25 cellular contexts compared by ENCODE assay signal in genomic region chr12:80260269-80260668, GRCh38.
DNase-seq lines count a peak whose midpoint lies in the region; ATAC-seq, FAIRE-seq and TF ChIP-seq lines count a peak whose summit lies in the region.
"Had no signal": no experiment of that assay in that cellular context is flagged by ENCODE, and none has a peak within 500 bp of the region (broad histone marks: within the 10 kb centered on the region; RNA-seq: fewer than 3 reads in every experiment).

No MANE protein-coding gene starts in this region.

- H3K4ac ChIP-seq in mesendoderm (ENCODE audit: low read depth, low read length) = no peak overlapping the region

- H4K8ac ChIP-seq in mesendoderm (ENCODE audit: low read depth, low read length) = no peak overlapping the region

- H4K5ac ChIP-seq in mesendoderm (ENCODE audit: low read length) = no peak overlapping the region

- no peak overlapping the region for H2BK120ac ChIP-seq in mesendoderm (ENCODE audit: low read depth, low read length)

- no peak overlapping the region for H3K56ac ChIP-seq in mesendoderm (ENCODE audit: low read length)

- no peak overlapping the region for H3K9ac ChIP-seq in mesendoderm (ENCODE audit: low read length)
- H3K9ac ChIP-seq: BLaER1 had no signal

- H3K27ac ChIP-seq in cardiac muscle cell (peak overlapping the region; percentile 86), mesendoderm (ENCODE audit: low read depth, low read length) (no peak overlapping the region)
- H3K27ac ChIP-seq: BLaER1 had no signal

- no peak for FAIRE-seq in frontal cortex (lab: Jason Lieb, UNC)
- FAIRE-seq: A204.1, GM12878, GM12892, GM18507, GM19239 had no signal

- H3K36me3 ChIP-seq in cardiac muscle cell = peaks cover 4% of the 10 kb centered on the region
- no peaks in the 10 kb centered on the region for H3K36me3 ChIP-seq in mesendoderm (ENCODE audit: control insufficient read depth, insufficient read depth, low read length)
- H3K36me3 ChIP-seq: BE2C, BLaER1 had no signal

- H2AK5ac ChIP-seq in mesendoderm (ENCODE audit: low read length) = no peak overlapping the region

- H3K79me2 ChIP-seq in mesendoderm (ENCODE audit: control insufficient read depth, insufficient read depth, low read length) = no peaks in the 10 kb centered on the region

- no peaks in the 10 kb centered on the region for H3K27me3 ChIP-seq in cardiac muscle cell
- no peaks in the 10 kb centered on the region for H3K27me3 ChIP-seq in mesendoderm (ENCODE audit: insufficient read depth, low read length, poor library complexity)
- H3K27me3 ChIP-seq: BLaER1 had no signal

- ATAC-seq in Right ventricle myocardium superior (ENCODE audit: poor library complexity) (no peak), GM18517 (IDR thresholded peaks at IDR 0.05; ENCODE audit: unreplicated experiment) (no peak)
- ATAC-seq: GM12878 had no signal

- H3K4me3 ChIP-seq in cardiac muscle cell = no peak overlapping the region
- no peak overlapping the region for H3K4me3 ChIP-seq in mesendoderm (ENCODE audit: low read length)
- H3K4me3 ChIP-seq: BLaER1, GM12878 had no signal

- H3K18ac ChIP-seq in mesendoderm (ENCODE audit: low read length) = no peak overlapping the region

- H3K23ac ChIP-seq in mesendoderm (ENCODE audit: low read length) = no peak overlapping the region

- no peaks in the 10 kb centered on the region for H3K79me1 ChIP-seq in mesendoderm (ENCODE audit: low read length)

- H3K9me3 ChIP-seq in cardiac muscle cell (ENCODE audit: low read depth) = no peaks in the 10 kb centered on the region
- H3K9me3 ChIP-seq: BE2C, BLaER1 had no signal

- no peak overlapping the region for H3K4me2 ChIP-seq in mesendoderm (ENCODE audit: low read length)
- H3K4me2 ChIP-seq: BLaER1 had no signal

- TF ChIP-seq CTCF in cardiac muscle cell (IDR thresholded peaks at IDR 0.05; ENCODE audit: low read depth, low read length) = no peak

- peaks cover 24% of the 10 kb centered on the region for H3K4me1 ChIP-seq in cardiac muscle cell (ENCODE audit: low read depth)
- no peaks in the 10 kb centered on the region for H3K4me1 ChIP-seq in mesendoderm (ENCODE audit: control insufficient read depth, low read depth, low read length)
- H3K4me1 ChIP-seq: BE2C, BLaER1 had no signal

- H2BK5ac ChIP-seq in mesendoderm (ENCODE audit: low read length) = no peak overlapping the region

- WGBS in mesendoderm (ENCODE audit: extremely low coverage, insufficient coverage, low lambda C conversion rate) = no CpG with 5 or more reads among the region's 4 CpGs

- DNase-seq in cardiac muscle cell (ENCODE audit: low read depth in 1 of 2, low spot score in 1 of 2) (no peak), Right ventricle myocardium superior (no peak), NCI-H146 (lab: John Stamatoyannopoulos, UW) (peak; percentile 50), left kidney (ENCODE audit: low read depth, low spot score) (peak; percentile 12), mesendoderm (peak; percentile 23), frontal cortex (ENCODE audit: low spot score in 2 of 2) (no peak), EL (no peak)
- DNase-seq: 8988T; ACHN; BE2C; C1 segment of cervical spinal cord; CD4-positive, alpha-beta memory T cell; CD4-positive, CD25-positive, alpha-beta regulatory T cell; CD8-positive, alpha-beta memory T cell; COR-L47; DMS 273 treated with DMSO at 0.1 percent for 48 hours; DMS79 treated with DMSO at 0.1 percent for 48 hours; GDM1 had no signal

- no peak overlapping the region for H2BK15ac ChIP-seq in mesendoderm (replicated peaks; ENCODE audit: low read depth)

- intact Hi-C loops in Right ventricle myocardium superior (cut with DNase I) = loop anchor here (10.0 kb wide), 1 partner anchor 705 kb away; no protein-coding TSS in a partner anchor

Comparison
In these comparisons a context has a peak if more than half of its experiments do, and no peak if none do; other contexts are left out.
1. DNase-seq: peak in NCI-H146 (single experiment), left kidney (single experiment) and mesendoderm (single experiment); none in cardiac muscle cell (0 of 2), Right ventricle myocardium superior (single experiment), frontal cortex (0 of 2) and EL (single experiment).